Comparison of ENCODE assay signal across 16 cellular contexts in genomic region chr10:50426485-50426884, GRCh38.
A peak's percentile ranks its signal among the peaks of the same experiment; 100 is the strongest.
DNase-seq lines count a peak whose midpoint lies in the region; ATAC-seq and TF ChIP-seq lines count a peak whose summit lies in the region.
"Had no signal": no experiment of that assay in that cellular context is flagged by ENCODE, and none has a peak within 500 bp of the region (broad histone marks: within the 10 kb centered on the region; RNA-seq: fewer than 3 reads in every experiment).

No MANE protein-coding gene starts in this region.

- H3F3A ChIP-seq in SK-N-SH (replicated peaks; ENCODE audit: insufficient read depth): peaks cover 1% of the 10 kb centered on the region

- no peaks in the 10 kb centered on the region for H3K36me3 ChIP-seq in SK-N-SH (replicated peaks in 1 of 2; ENCODE audit: control insufficient read depth in 1 of 2, insufficient read depth in 2 of 2, low read length in 1 of 2)
- H3K36me3 ChIP-seq: BE2C, sigmoid colon had no signal

- ATAC-seq in GM18508 (IDR thresholded peaks at IDR 0.05; ENCODE audit: insufficient read depth, unreplicated experiment): peak; percentile 82
- peak; percentile 75 for ATAC-seq in GM19467 (IDR thresholded peaks at IDR 0.05; ENCODE audit: unreplicated experiment)
- ATAC-seq in HG02870 (IDR thresholded peaks at IDR 0.05; ENCODE audit: unreplicated experiment): peak; percentile 84
- peak; percentile 57 for ATAC-seq in HG03469 (IDR thresholded peaks at IDR 0.05; ENCODE audit: unreplicated experiment)
- ATAC-seq: activated CD8-positive, alpha-beta T cell treated with anti-CD3 and anti-CD28 coated beads, Interleukin-2, amount 10 ng/mL, durations not matched to agents 7 days and 5 days; naive thymus-derived CD8-positive, alpha-beta T cell had no signal

- POLR2A ChIA-PET in SK-N-SH (lab: Yijun Ruan, JAX): no interaction called here

- no peak for TF ChIP-seq RAD21 in SK-N-SH (IDR thresholded peaks at IDR 0.05; ENCODE audit: low read length)

- H3K79me2 ChIP-seq in SK-N-SH (ENCODE audit: insufficient read depth): no peaks in the 10 kb centered on the region

- CTCF ChIA-PET in SK-N-SH (lab: Yijun Ruan, JAX): no interaction called here

- no peaks in the 10 kb centered on the region for H3K9me2 ChIP-seq in SK-N-SH

- H3K4me2 ChIP-seq in SK-N-SH: no peak overlapping the region

- no peak overlapping the region for H2AFZ ChIP-seq in SK-N-SH (ENCODE audit: low read depth)

- H4K20me1 ChIP-seq in SK-N-SH (ENCODE audit: insufficient read depth): no peaks in the 10 kb centered on the region

- no peak overlapping the region for H3K9ac ChIP-seq in SK-N-SH

- no peak for TF ChIP-seq CTCF in SK-N-SH (IDR thresholded peaks at IDR 0.05)

- no peaks in the 10 kb centered on the region for H3K9me3 ChIP-seq in SK-N-SH
- H3K9me3 ChIP-seq: BE2C, sigmoid colon had no signal

- TF ChIP-seq EP300 in SK-N-SH (IDR thresholded peaks at IDR 0.05; ENCODE audit: borderline replicate concordance in 1 of 2, low read depth in 1 of 2, low read length in 1 of 2): no peak

- no peaks in the 10 kb centered on the region for H3K27me3 ChIP-seq in SK-N-SH (ENCODE audit: insufficient read depth)
- H3K27me3 ChIP-seq: BE2C, dorsolateral prefrontal cortex, sigmoid colon had no signal

- no peak overlapping the region for H3K4me3 ChIP-seq in SK-N-SH (ENCODE audit: low read depth in 2 of 2, low read length in 1 of 2)
- H3K4me3 ChIP-seq: dorsolateral prefrontal cortex, sigmoid colon had no signal

- no peak overlapping the region for H3K27ac ChIP-seq in SK-N-SH (ENCODE audit: low read depth in 2 of 2, low read length in 1 of 2)
- H3K27ac ChIP-seq: sigmoid colon had no signal

- WGBS in SK-N-SH (ENCODE audit: low lambda C conversion rate): 97% methylated on average over 1 of the region's 1 CpG

- DNase-seq in SK-N-SH: no peak
- no peak for DNase-seq in SIG-M5 (lab: John Stamatoyannopoulos, UW)
- DNase-seq in central memory CD4-positive, alpha-beta T cell: no peak
- no peak for DNase-seq in NK-92 treated with Interleukin-12 subunit alpha and Interleukin-12 subunit beta, amount 100 ng/mL, for 24 hours (lab: John Stamatoyannopoulos, UW)
- DNase-seq: activated CD8-positive, alpha-beta T cell treated with anti-CD3 and anti-CD28 coated beads, Interleukin-2, amount 10 ng/mL, durations not matched to agents 7 days and 5 days; BE2C; dorsolateral prefrontal cortex; foreskin melanocyte; naive thymus-derived CD8-positive, alpha-beta T cell; NCI-H2029; sigmoid colon; trophoblast cell had no signal

- H3K4me1 ChIP-seq in SK-N-SH (ENCODE audit: control insufficient read depth in 1 of 2, insufficient read depth in 2 of 2, low read depth in 1 of 2, low read length in 1 of 2): peaks cover 0 to 5% of the 10 kb centered on the region in 2 experiments; a peak in 1 of 4 replicates
- H3K4me1 ChIP-seq: BE2C had no signal

TF ChIP-seq in SK-N-SH, 30 proteins besides CTCF, POLR2A, EP300 and RAD21:
- no peak for TF ChIP-seq EZH2phosphoT487 (IDR thresholded peaks at IDR 0.05; ENCODE audit: borderline replicate concordance, low read depth)
- no peak for TF ChIP-seq REST (IDR thresholded peaks at IDR 0.05; ENCODE audit: low read depth, low read length)
- TF ChIP-seq MEF2A (IDR thresholded peaks at IDR 0.05; ENCODE audit: borderline replicate concordance, low read depth): no peak
- TF ChIP-seq RFX5 (IDR thresholded peaks at IDR 0.05; ENCODE audit: low read length): no peak
- TF ChIP-seq JUND (IDR thresholded peaks at IDR 0.05): no peak
- TF ChIP-seq GABPA (IDR thresholded peaks at IDR 0.05; ENCODE audit: low read depth): no peak
- no peak for TF ChIP-seq NFIC (IDR thresholded peaks at IDR 0.05; ENCODE audit: borderline replicate concordance)
- TF ChIP-seq POLR2AphosphoS5 (IDR thresholded peaks at IDR 0.05; ENCODE audit: low read depth, low read length): no peak
- no peak for TF ChIP-seq USF2 (IDR thresholded peaks at IDR 0.05; ENCODE audit: borderline replicate concordance, low read depth, low read length)
- no peak for TF ChIP-seq SIN3A (IDR thresholded peaks at IDR 0.05; ENCODE audit: borderline replicate concordance, low read depth, low read length)
- no peak for TF ChIP-seq TEAD4 (IDR thresholded peaks at IDR 0.05; ENCODE audit: borderline replicate concordance, insufficient read depth)
- no peak for TF ChIP-seq TAF1 (IDR thresholded peaks at IDR 0.05; ENCODE audit: borderline replicate concordance, low read depth, low read length)
